In genomic region chr7:148276291-148277041, GRCh38 we compare ENCODE assay signal across 19 cellular contexts.
DNase-seq lines count a peak whose midpoint lies in the region; ATAC-seq and TF ChIP-seq lines count a peak whose summit lies in the region.
"Had no signal": no experiment of that assay in that cellular context is flagged by ENCODE, and none has a peak within 500 bp of the region (broad histone marks: within the 10 kb centered on the region; RNA-seq: fewer than 3 reads in every experiment).

No MANE protein-coding gene starts in this region.

- no peak overlapping the region for H3K4me2 ChIP-seq in SK-N-SH
- H3K4me2 ChIP-seq: GM23338 had no signal

- no peaks in the 10 kb centered on the region for H4K20me1 ChIP-seq in SK-N-SH (ENCODE audit: insufficient read depth)

- H3K36me3 ChIP-seq in SK-N-SH (replicated peaks in 1 of 2; ENCODE audit: control insufficient read depth in 1 of 2, insufficient read depth in 2 of 2, low read length in 1 of 2): no peaks in the 10 kb centered on the region
- H3K36me3 ChIP-seq: tibial nerve had no signal

- H2AFZ ChIP-seq in SK-N-SH (ENCODE audit: low read depth): no peak overlapping the region
- H2AFZ ChIP-seq: GM23338 had no signal

- no peaks in the 10 kb centered on the region for H3K9me2 ChIP-seq in SK-N-SH

- H3K4me1 ChIP-seq in SK-N-SH (ENCODE audit: control insufficient read depth in 1 of 2, insufficient read depth in 2 of 2, low read depth in 1 of 2, low read length in 1 of 2): peaks cover 0 to 8% of the 10 kb centered on the region in 2 experiments; a peak in 1 of 4 replicates
- H3K4me1 ChIP-seq: tibial nerve had no signal

- no peak overlapping the region for H3K9ac ChIP-seq in SK-N-SH

- no peak for TF ChIP-seq RAD21 in SK-N-SH (IDR thresholded peaks at IDR 0.05; ENCODE audit: low read length)

- H3K27ac ChIP-seq in SK-N-SH (ENCODE audit: low read depth in 2 of 2, low read length in 1 of 2): no peak overlapping the region
- H3K27ac ChIP-seq: tibial nerve had no signal

- CTCF ChIA-PET in SK-N-SH (lab: Yijun Ruan, JAX): interaction anchor here (1.0 to 5.0 kb wide), 4 partner anchors 13 to 690 kb away, joined by 3 to 44 read pairs (median 4); no protein-coding TSS in a partner anchor

- no peak for TF ChIP-seq EP300 in SK-N-SH (IDR thresholded peaks at IDR 0.05; ENCODE audit: borderline replicate concordance in 1 of 2, low read depth in 1 of 2, low read length in 1 of 2)

- DNase-seq in SK-N-SH (no peak), NCI-H2227 (lab: John Stamatoyannopoulos, UW; ENCODE audit: unreplicated experiment) (peak; percentile 51), inferior parietal cortex (ENCODE audit: extremely low spot score) (peak; percentile 45), HuH-7.5 (ENCODE audit: low spot score) (no peak), retina (no peak), OCI-M2 (lab: John Stamatoyannopoulos, UW; ENCODE audit: unreplicated experiment) (no peak)
- DNase-seq: activated CD4-positive, alpha-beta T cell treated with anti-CD3 and anti-CD28 coated beads for 36 hours; activated naive CD4-positive, alpha-beta T cell treated with anti-CD3 and anti-CD28 coated beads for 36 hours; activated T-cell treated with anti-CD3 and anti-CD28 coated beads, Interleukin-2, amount 50 U/mL, for 4 hours; DND-41; effector CD4-positive, alpha-beta T cell; foreskin melanocyte; NCI-H526; stimulated activated CD4-positive, alpha-beta T cell treated with anti-CD3 and anti-CD28 coated beads, Interleukin-4, amount 100 ng/mL, for 24 hours; stimulated activated naive CD8-positive, alpha-beta T cell treated with anti-CD3 and anti-CD28 coated beads, Interleukin-15, Interleukin-2, amounts not matched to agents 100 U/mL and 50 U/mL, for 24 hours had no signal

- POLR2A ChIA-PET in SK-N-SH (lab: Yijun Ruan, JAX): no interaction called here

- H3K27me3 ChIP-seq in SK-N-SH (ENCODE audit: insufficient read depth): no peaks in the 10 kb centered on the region
- H3K27me3 ChIP-seq: tibial nerve had no signal

- peak; percentile 69 for ATAC-seq in SK-N-SH treated with all-trans-retinoic acid at 6 μM for 48 hours
- no peak for ATAC-seq in HG02852 (IDR thresholded peaks at IDR 0.05; ENCODE audit: unreplicated experiment)
- ATAC-seq: activated CD4-positive, alpha-beta T cell treated with anti-CD3 and anti-CD28 coated beads for 36 hours; activated T-cell treated with anti-CD3 and anti-CD28 coated beads, Interleukin-2, amount 50 U/mL, for 4 hours; GM23338; stimulated activated naive CD8-positive, alpha-beta T cell treated with anti-CD3 and anti-CD28 coated beads, Interleukin-15, Interleukin-2, amounts not matched to agents 100 U/mL and 50 U/mL, for 24 hours had no signal

- H3K9me3 ChIP-seq in SK-N-SH: no peaks in the 10 kb centered on the region
- H3K9me3 ChIP-seq: tibial nerve had no signal

- no peak for TF ChIP-seq CTCF in SK-N-SH (IDR thresholded peaks at IDR 0.05)

- H3K79me2 ChIP-seq in SK-N-SH (ENCODE audit: insufficient read depth): no peaks in the 10 kb centered on the region

- no peak overlapping the region for H3K4me3 ChIP-seq in SK-N-SH (ENCODE audit: low read depth in 2 of 2, low read length in 1 of 2)
- H3K4me3 ChIP-seq: GM23338, tibial nerve had no signal

- WGBS in SK-N-SH (ENCODE audit: low lambda C conversion rate): 61% methylated on average over 11 of the region's 11 CpGs

- H3F3A ChIP-seq in SK-N-SH (replicated peaks; ENCODE audit: insufficient read depth): no peaks in the 10 kb centered on the region

TF ChIP-seq in SK-N-SH treated with all-trans-retinoic acid at 6 μM for 48 hours, 23 proteins besides CTCF, POLR2A, EP300 and RAD21:
- TF ChIP-seq SNAI2 (CRISPR knock-in tag; IDR thresholded peaks at IDR 0.05) (no peak), CSRNP3 (CRISPR knock-in tag; IDR thresholded peaks at IDR 0.05) (no peak), RARB (CRISPR knock-in tag; IDR thresholded peaks at IDR 0.05) (no peak)
- TF ChIP-seq, protein P1, sequence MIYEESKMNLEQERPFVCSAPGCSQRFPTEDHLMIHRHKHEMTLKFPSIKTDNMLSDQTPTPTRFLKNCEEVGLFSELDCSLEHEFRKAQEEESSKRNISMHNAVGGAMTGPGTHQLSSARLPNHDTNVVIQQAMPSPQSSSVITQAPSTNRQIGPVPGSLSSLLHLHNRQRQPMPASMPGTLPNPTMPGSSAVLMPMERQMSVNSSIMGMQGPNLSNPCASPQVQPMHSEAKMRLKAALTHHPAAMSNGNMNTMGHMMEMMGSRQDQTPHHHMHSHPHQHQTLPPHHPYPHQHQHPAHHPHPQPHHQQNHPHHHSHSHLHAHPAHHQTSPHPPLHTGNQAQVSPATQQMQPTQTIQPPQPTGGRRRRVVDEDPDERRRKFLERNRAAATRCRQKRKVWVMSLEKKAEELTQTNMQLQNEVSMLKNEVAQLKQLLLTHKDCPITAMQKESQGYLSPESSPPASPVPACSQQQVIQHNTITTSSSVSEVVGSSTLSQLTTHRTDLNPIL (CRISPR knock-in tag; IDR thresholded peaks at IDR 0.05; ENCODE audit: low read depth): no peak

TF ChIP-seq in SK-N-SH, 30 proteins besides CTCF, POLR2A, EP300 and RAD21 (continues in another document):
- TF ChIP-seq USF1 (IDR thresholded peaks at IDR 0.05; ENCODE audit: borderline replicate concordance, low read depth): no peak
- TF ChIP-seq FOSL2 (IDR thresholded peaks at IDR 0.05; ENCODE audit: borderline replicate concordance, low read depth): no peak
- TF ChIP-seq TAF1 (IDR thresholded peaks at IDR 0.05; ENCODE audit: borderline replicate concordance, low read depth, low read length): no peak
- no peak for TF ChIP-seq JUND (IDR thresholded peaks at IDR 0.05)
- TF ChIP-seq GATA2 (CRISPR knock-in tag; IDR thresholded peaks at IDR 0.05): no peak
- no peak for TF ChIP-seq YY1 (IDR thresholded peaks at IDR 0.05; ENCODE audit: low read depth)
- TF ChIP-seq TCF12 (IDR thresholded peaks at IDR 0.05): no peak
- TF ChIP-seq, protein P2, sequence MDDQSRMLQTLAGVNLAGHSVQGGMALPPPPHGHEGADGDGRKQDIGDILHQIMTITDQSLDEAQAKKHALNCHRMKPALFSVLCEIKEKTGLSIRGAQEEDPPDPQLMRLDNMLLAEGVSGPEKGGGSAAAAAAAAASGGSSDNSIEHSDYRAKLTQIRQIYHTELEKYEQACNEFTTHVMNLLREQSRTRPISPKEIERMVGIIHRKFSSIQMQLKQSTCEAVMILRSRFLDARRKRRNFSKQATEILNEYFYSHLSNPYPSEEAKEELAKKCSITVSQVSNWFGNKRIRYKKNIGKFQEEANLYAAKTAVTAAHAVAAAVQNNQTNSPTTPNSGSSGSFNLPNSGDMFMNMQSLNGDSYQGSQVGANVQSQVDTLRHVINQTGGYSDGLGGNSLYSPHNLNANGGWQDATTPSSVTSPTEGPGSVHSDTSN (IDR thresholded peaks at IDR 0.05): no peak
- TF ChIP-seq NRF1 (IDR thresholded peaks at IDR 0.05; ENCODE audit: low read depth, low read length): no peak
- no peak for TF ChIP-seq ELF1 (IDR thresholded peaks at IDR 0.05)
- no peak for TF ChIP-seq NFIC (IDR thresholded peaks at IDR 0.05; ENCODE audit: borderline replicate concordance)
- no peak for TF ChIP-seq EZH2phosphoT487 (IDR thresholded peaks at IDR 0.05; ENCODE audit: borderline replicate concordance, low read depth)
- no peak for TF ChIP-seq SIN3A (IDR thresholded peaks at IDR 0.05; ENCODE audit: borderline replicate concordance, low read depth, low read length)
- no peak for TF ChIP-seq CHD2 (IDR thresholded peaks at IDR 0.05; ENCODE audit: low read length, partially characterized antibody)
- no peak for TF ChIP-seq MEF2A (IDR thresholded peaks at IDR 0.05; ENCODE audit: borderline replicate concordance, low read depth)
- TF ChIP-seq ZBTB33 (IDR thresholded peaks at IDR 0.05; ENCODE audit: borderline replicate concordance, low read depth): no peak
- TF ChIP-seq FOXJ3 (CRISPR knock-in tag; IDR thresholded peaks at IDR 0.05): no peak
- no peak for TF ChIP-seq POLR2AphosphoS5 (IDR thresholded peaks at IDR 0.05; ENCODE audit: low read depth, low read length)

Comparison
In these comparisons a context has a peak if more than half of its experiments do, and no peak if none do; other contexts are left out.
1. DNase-seq: peak in NCI-H2227 (single experiment) and inferior parietal cortex (single experiment); none in SK-N-SH (single experiment), HuH-7.5 (single experiment), retina (single experiment) and OCI-M2 (single experiment).